In the genomic region with DNA sequence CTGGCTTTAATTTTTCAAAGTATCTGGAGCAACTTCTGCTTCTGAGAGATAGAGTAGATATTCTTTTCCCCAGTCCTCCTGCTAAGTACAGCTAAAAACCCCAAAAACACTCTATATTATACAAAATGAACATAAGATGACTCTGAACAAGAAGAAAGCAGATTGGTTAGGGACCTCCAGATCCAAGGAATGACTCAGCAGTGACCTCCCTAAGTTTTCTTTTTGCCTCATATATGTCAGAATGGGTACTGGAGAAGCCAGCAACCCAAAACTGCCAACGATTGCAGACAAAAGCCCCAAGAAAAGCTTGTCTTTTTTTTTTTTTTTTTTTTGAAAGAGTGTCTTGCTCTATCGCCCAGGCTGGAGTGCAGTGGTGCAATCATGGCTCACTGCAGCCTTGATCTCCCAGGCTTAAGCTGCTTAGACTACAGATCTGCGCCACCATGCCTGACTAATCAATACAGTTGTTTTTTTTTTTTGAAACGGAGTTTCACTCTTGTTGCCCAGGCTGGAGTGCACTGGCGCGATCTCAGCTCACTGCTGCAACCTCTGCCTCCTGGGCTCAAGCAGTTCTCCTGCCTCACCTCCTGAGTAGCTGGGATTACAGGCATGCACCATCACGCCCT, we compare ENCODE assay signal across 17 cellular contexts. TPM values are rescaled to one million over a fixed set of nuclear protein-coding genes. Genes with fewer than 3 reads are reported as not detected.
DNase-seq lines count a peak whose midpoint lies in the region; ATAC-seq and TF ChIP-seq lines count a peak whose summit lies in the region.
"Had no signal": no experiment of that assay in that cellular context is flagged by ENCODE, and none has a peak within 500 bp of the region (broad histone marks: within the 10 kb centered on the region; RNA-seq: fewer than 3 reads in every experiment).

No MANE protein-coding gene starts in this region.

- H3K36me3 ChIP-seq in adipocyte (ENCODE audit: control insufficient read depth, insufficient read depth, low read length, severe bottlenecking): peaks cover 2% of the 10 kb centered on the region
- peaks cover 0 to 39% of the 10 kb centered on the region in 2 donors for H3K36me3 ChIP-seq in gastroesophageal sphincter
- H3K36me3 ChIP-seq in smooth muscle cell (ENCODE audit: low read depth): no peaks in the 10 kb centered on the region

- no peak overlapping the region for H2AFZ ChIP-seq in smooth muscle cell (ENCODE audit: low read depth)

- H3K9ac ChIP-seq in adipocyte (ENCODE audit: low read length): peak overlapping the region; percentile 88
- peak overlapping the region; percentile 73 for H3K9ac ChIP-seq in smooth muscle cell (ENCODE audit: low read depth)

- no peaks in the 10 kb centered on the region for H3K79me2 ChIP-seq in smooth muscle cell (ENCODE audit: low read depth)

- no peaks in the 10 kb centered on the region for H3K9me3 ChIP-seq in adipocyte (ENCODE audit: control insufficient read depth, low read length)
- no peaks in the 10 kb centered on the region for H3K9me3 ChIP-seq in gastroesophageal sphincter
- H3K9me3 ChIP-seq in smooth muscle cell (replicated peaks; ENCODE audit: low read depth): no peaks in the 10 kb centered on the region
- H3K9me3 ChIP-seq: neutrophil, Peyer's patch had no signal

- no peak for TF ChIP-seq POLR2A in gastroesophageal sphincter (IDR thresholded peaks at IDR 0.05)

- H3K27me3 ChIP-seq in adipocyte (replicated peaks; ENCODE audit: control insufficient read depth, insufficient read depth, low read length): no peaks in the 10 kb centered on the region
- H3K27me3 ChIP-seq in gastroesophageal sphincter: no peaks in the 10 kb centered on the region
- no peaks in the 10 kb centered on the region for H3K27me3 ChIP-seq in smooth muscle cell (ENCODE audit: low read depth)
- H3K27me3 ChIP-seq: neutrophil, Peyer's patch had no signal

- H3K4me3 ChIP-seq in GM12865 (ENCODE audit: low read depth, low read length): no peak overlapping the region
- peak overlapping the region; percentile 22 for H3K4me3 ChIP-seq in adipocyte (ENCODE audit: low read length)
- H3K4me3 ChIP-seq in gastroesophageal sphincter: no peak overlapping the region
- H3K4me3 ChIP-seq in smooth muscle cell: no peak overlapping the region
- H3K4me3 ChIP-seq: Peyer's patch, SK-N-MC had no signal

- H3K4me2 ChIP-seq in smooth muscle cell: no peak overlapping the region

- ATAC-seq in gastroesophageal sphincter: no peak
- no peak for ATAC-seq in GM18870 (IDR thresholded peaks at IDR 0.05; ENCODE audit: unreplicated experiment)
- ATAC-seq in HG03378 (IDR thresholded peaks at IDR 0.05; ENCODE audit: unreplicated experiment): no peak

- no peak for TF ChIP-seq CTCF in GM12865 (IDR thresholded peaks at IDR 0.05; ENCODE audit: insufficient read depth, low read depth, low read length, missing control alignments)
- no peak for TF ChIP-seq CTCF in gastroesophageal sphincter (IDR thresholded peaks at IDR 0.05)
- no peak for TF ChIP-seq CTCF in smooth muscle cell (IDR thresholded peaks at IDR 0.05; ENCODE audit: borderline replicate concordance, insufficient read depth, poor library complexity, severe bottlenecking)

- H3F3A ChIP-seq in smooth muscle cell (ENCODE audit: low read depth): peaks cover 16% of the 10 kb centered on the region

- H4K20me1 ChIP-seq in smooth muscle cell (ENCODE audit: low read depth): no peaks in the 10 kb centered on the region

- H3K27ac ChIP-seq in gastroesophageal sphincter (peak overlapping the region in 3 of 4 donors; percentile 20 to 73 (median 67)), smooth muscle cell (ENCODE audit: low read depth) (peak overlapping the region; percentile 96)
- H3K27ac ChIP-seq: neutrophil, Peyer's patch, SK-N-MC had no signal

- DNase-seq in GM12865 (ENCODE audit: low read depth) (peak; percentile 36), adipocyte (ENCODE audit: low read depth) (peak; percentile 12), smooth muscle cell (lab: John Stamatoyannopoulos, UW; ENCODE audit: unreplicated experiment) (no peak), NK-92 (lab: John Stamatoyannopoulos, UW; ENCODE audit: unreplicated experiment) (no peak), LoVo (ENCODE audit: low spot score) (no peak)
- DNase-seq: activated CD4-positive, CD25-positive, alpha-beta regulatory T cell treated with anti-CD3 and anti-CD28 coated beads, Interleukin-2, amount 50 U/mL, for 72 hours; Calu3; caudate nucleus; NCI-H1417; NCI-H748 treated with DMSO at 0.1 percent for 48 hours; stimulated activated naive B cell treated with anti-CD40 and anti-IgM and Interleukin-4, amounts not matched to agents 10 μg/mL and 1 μg/mL and 100 μg/mL, for 72 hours had no signal

- WGBS in gastroesophageal sphincter (ENCODE audit: low coverage in 1 of 2), 2 donors: 37 to 86% methylated on average over 2 of the region's 7 CpGs
- WGBS in smooth muscle cell (ENCODE audit: low lambda C conversion rate): 52% methylated on average over 7 of the region's 7 CpGs

- no peak for TF ChIP-seq EP300 in gastroesophageal sphincter (IDR thresholded peaks at IDR 0.05)

- H3K4me1 ChIP-seq in adipocyte (ENCODE audit: control insufficient read depth, insufficient read depth, low read length): peaks cover 28% of the 10 kb centered on the region
- peaks cover 0 to 6% (median 0%) of the 10 kb centered on the region in 3 donors for H3K4me1 ChIP-seq in gastroesophageal sphincter
- peaks cover 8% of the 10 kb centered on the region for H3K4me1 ChIP-seq in smooth muscle cell (ENCODE audit: low read depth)
- H3K4me1 ChIP-seq: Peyer's patch had no signal

RNA-seq across cellular contexts. Expression of gene NDUFS5, which starts 22.7 kb away (rescaled TPM):
- 100 to 1,000 TPM; 300 to 553 (median 521) TPM for total RNA-seq in gastroesophageal sphincter
- 708 and 831 TPM in 2 replicates for total RNA-seq in smooth muscle cell
- 879 and 884 TPM in 2 replicates for polyA plus RNA-seq in smooth muscle cell

RNA-seq across cellular contexts. Expression of gene AKIRIN1, which starts 57.8 kb away (rescaled TPM):
- total RNA-seq in gastroesophageal sphincter: 10 to 100 TPM; 52.5 to 74.3 (median 63.6) TPM
- 64.5 and 78.3 TPM in 2 replicates for total RNA-seq in smooth muscle cell
- 68.6 and 70.4 TPM in 2 replicates for polyA plus RNA-seq in smooth muscle cell

Comparison
In these comparisons a context has a peak if more than half of its experiments do, and no peak if none do; other contexts are left out.
1. DNase-seq: peak in GM12865 (single experiment) and adipocyte (single experiment); none in smooth muscle cell (single experiment), NK-92 (single experiment) and LoVo (single experiment).